In genomic region chr7:55121249-55121648, GRCh38 we compare ENCODE assay signal across 14 cellular contexts.
DNase-seq lines count a peak whose midpoint lies in the region; ATAC-seq and TF ChIP-seq lines count a peak whose summit lies in the region.
"Had no signal": no experiment of that assay in that cellular context is flagged by ENCODE, and none has a peak within 500 bp of the region (broad histone marks: within the 10 kb centered on the region; RNA-seq: fewer than 3 reads in every experiment).

No MANE protein-coding gene starts in this region.

- no peaks in the 10 kb centered on the region for H4K20me1 ChIP-seq in PC-9 (ENCODE audit: insufficient read depth)

- DNase-seq in PC-9, result peak; percentile 67 to 78
- no peak for DNase-seq in esophagus squamous epithelium (lab: John Stamatoyannopoulos, UW)
- DNase-seq in mucosa of descending colon, result no peak
- no peak for DNase-seq in type B pancreatic cell (ENCODE audit: extremely low spot score, unreplicated experiment)
- no peak for DNase-seq in activated T-cell treated with anti-CD3 and anti-CD28 coated beads for 4 hours
- DNase-seq in stimulated activated CD4-positive, alpha-beta T cell treated with anti-CD3 and anti-CD28 coated beads, Interleukin-15, amount 100 ng/mL, for 24 hours, result no peak
- DNase-seq in NCI-H1105 treated with DMSO at 0.1 percent for 48 hours (lab: John Stamatoyannopoulos, UW), result no peak
- no peak for DNase-seq in activated CD4-positive, CD25-positive, alpha-beta regulatory T cell (lab: John Stamatoyannopoulos, UW)
- DNase-seq: activated CD4-positive, alpha-beta T cell treated with anti-CD3 and anti-CD28 coated beads for 4 hours; activated T-cell treated with anti-CD3 and anti-CD28 coated beads, Interleukin-2, amount 50 U/mL, for 4 hours; CD4-positive, CD25-positive, alpha-beta regulatory T cell; stimulated activated CD4-positive, alpha-beta T cell treated with anti-CD3 and anti-CD28 coated beads, Interleukin-2, amount 100 ng/mL, for 24 hours; T-helper 2 cell had no signal

- POLR2A ChIA-PET in PC-9 (lab: Charles Lee; ENCODE audit: unreplicated experiment), result interaction anchor here (0.6 to 1.8 kb wide), 4 partner anchors 12 to 362 kb away, joined by 4 to 24 read pairs (median 4); partner anchors contain the start of gene SEC61G

- peaks cover 25% of the 10 kb centered on the region for H3K4me1 Mint-ChIP-seq in type B pancreatic cell (ENCODE audit: unreplicated experiment)
- H3K4me1 Mint-ChIP-seq: CD4-positive, CD25-positive, alpha-beta regulatory T cell had no signal

- peaks cover 4% of the 10 kb centered on the region for H3K36me3 Mint-ChIP-seq in type B pancreatic cell
- H3K36me3 Mint-ChIP-seq: CD4-positive, CD25-positive, alpha-beta regulatory T cell had no signal

- intact Hi-C loops in PC-9 (cut with micrococcal nuclease; ENCODE audit: unreplicated experiment), result loop anchor here (1.0 to 2.0 kb wide), 5 partner anchors 12 to 290 kb away; no protein-coding TSS in a partner anchor
- intact Hi-C loops in esophagus squamous epithelium (cut with DNase I), result no loop called here
- intact Hi-C loops in mucosa of descending colon (cut with DNase I, micrococcal nuclease), result loop anchor here in 1 of 2 donors (10.0 kb wide), 1 partner anchor 46 kb away; no protein-coding TSS in a partner anchor

- peak overlapping the region; percentile 79 for H3K27ac Mint-ChIP-seq in type B pancreatic cell
- H3K27ac Mint-ChIP-seq: CD4-positive, CD25-positive, alpha-beta regulatory T cell had no signal

- H3K9me3 ChIP-seq in PC-9 (ENCODE audit: insufficient read depth, low read depth), result no peaks in the 10 kb centered on the region
- no peaks in the 10 kb centered on the region for H3K9me3 ChIP-seq in esophagus squamous epithelium
- H3K9me3 ChIP-seq in mucosa of descending colon, result no peaks in the 10 kb centered on the region

- peaks cover 94% of the 10 kb centered on the region for H3K79me2 ChIP-seq in PC-9 (ENCODE audit: low read depth)
- H3K79me2 ChIP-seq: parathyroid adenoma had no signal

- peaks cover 62% of the 10 kb centered on the region for H3K36me3 ChIP-seq in PC-9 (ENCODE audit: low read depth)
- H3K36me3 ChIP-seq in esophagus squamous epithelium, result peaks cover 0 to 3% (median 0%) of the 10 kb centered on the region in 3 donors
- no peaks in the 10 kb centered on the region for H3K36me3 ChIP-seq in mucosa of descending colon (ENCODE audit: low read depth)

- H3K27ac ChIP-seq in PC-9 (peak overlapping the region; percentile 79), esophagus squamous epithelium (peak overlapping the region; percentile 68 to 87 (median 78))
- H3K27ac ChIP-seq: parathyroid adenoma had no signal

- peak overlapping the region; percentile 60 for H3K4me2 ChIP-seq in PC-9

- WGBS in esophagus squamous epithelium, 2 donors, result 48 to 49% methylated on average over 5 of the region's 5 CpGs

- no peaks in the 10 kb centered on the region for H3K9me3 Mint-ChIP-seq in type B pancreatic cell
- H3K9me3 Mint-ChIP-seq: activated T-cell treated with anti-CD3 and anti-CD28 coated beads, Interleukin-2, amount 50 U/mL, for 4 hours had no signal

- TSS peak; percentile 24 for BruUV-seq in PC-9 (replicated peaks; lab: Mats Ljungman, UMichigan)

- peak; percentile 11 for ATAC-seq in mucosa of descending colon
- ATAC-seq: activated T-cell treated with anti-CD3 and anti-CD28 coated beads, Interleukin-2, amount 50 U/mL, for 4 hours had no signal

- H3K27me3 Mint-ChIP-seq in type B pancreatic cell, result no peaks in the 10 kb centered on the region

- peaks cover 84% of the 10 kb centered on the region for H3F3A ChIP-seq in PC-9 (ENCODE audit: insufficient read depth, low read depth)

- no peak for TF ChIP-seq CTCF in PC-9 (conservative IDR thresholded peaks at IDR 0.05)
- TF ChIP-seq CTCF in esophagus squamous epithelium (IDR thresholded peaks at IDR 0.05), result no peak
- no peak for TF ChIP-seq CTCF in mucosa of descending colon (IDR thresholded peaks at IDR 0.05)
- no peak for TF ChIP-seq CTCF in type B pancreatic cell (conservative IDR thresholded peaks at IDR 0.05)

- no peaks in the 10 kb centered on the region for H3K9me2 ChIP-seq in PC-9 (ENCODE audit: insufficient read depth)

- H3K4me3 Mint-ChIP-seq in type B pancreatic cell, result no peak overlapping the region
- H3K4me3 Mint-ChIP-seq: activated T-cell treated with anti-CD3 and anti-CD28 coated beads, Interleukin-2, amount 50 U/mL, for 4 hours; CD4-positive, CD25-positive, alpha-beta regulatory T cell had no signal

- H3K4me3 ChIP-seq in PC-9, result no peak overlapping the region
- H3K4me3 ChIP-seq in esophagus squamous epithelium, result no peak overlapping the region
- H3K4me3 ChIP-seq in mucosa of descending colon, result no peak overlapping the region

- H2AFZ ChIP-seq in PC-9, result no peak overlapping the region
- H2AFZ ChIP-seq: parathyroid adenoma had no signal

- TF ChIP-seq POLR2A in esophagus squamous epithelium (IDR thresholded peaks at IDR 0.05), result no peak

- H3K27me3 ChIP-seq in PC-9 (ENCODE audit: insufficient read depth, low read depth) (no peaks in the 10 kb centered on the region), esophagus squamous epithelium (no peaks in the 10 kb centered on the region)

- CTCF ChIA-PET in PC-9 (lab: Charles Lee), result interaction anchor here (0.8 kb wide), 1 partner anchor 12 kb away, joined by 3 read pairs; no protein-coding TSS in a partner anchor

- peaks cover 80% of the 10 kb centered on the region for H3K4me1 ChIP-seq in PC-9 (replicated peaks; ENCODE audit: insufficient read depth)
- H3K4me1 ChIP-seq in esophagus squamous epithelium, result peaks cover 21 to 69% (median 38%) of the 10 kb centered on the region in 3 donors
- H3K4me1 ChIP-seq in mucosa of descending colon (ENCODE audit: low read depth), result peaks cover 9% of the 10 kb centered on the region

Comparison
In these comparisons a context has a peak if more than half of its experiments do, and no peak if none do; other contexts are left out.
1. DNase-seq: peak in PC-9 (2 of 2); none in esophagus squamous epithelium (single experiment), mucosa of descending colon (0 of 3), type B pancreatic cell (single experiment), activated T-cell treated with anti-CD3 and anti-CD28 coated beads for 4 hours (single experiment), stimulated activated CD4-positive, alpha-beta T cell treated with anti-CD3 and anti-CD28 coated beads, Interleukin-15, amount 100 ng/mL, for 24 hours (single experiment), NCI-H1105 treated with DMSO at 0.1 percent for 48 hours (single experiment) and activated CD4-positive, CD25-positive, alpha-beta regulatory T cell (0 of 4).